Comparison of ENCODE assay signal across 1 cellular context in the genomic region with DNA sequence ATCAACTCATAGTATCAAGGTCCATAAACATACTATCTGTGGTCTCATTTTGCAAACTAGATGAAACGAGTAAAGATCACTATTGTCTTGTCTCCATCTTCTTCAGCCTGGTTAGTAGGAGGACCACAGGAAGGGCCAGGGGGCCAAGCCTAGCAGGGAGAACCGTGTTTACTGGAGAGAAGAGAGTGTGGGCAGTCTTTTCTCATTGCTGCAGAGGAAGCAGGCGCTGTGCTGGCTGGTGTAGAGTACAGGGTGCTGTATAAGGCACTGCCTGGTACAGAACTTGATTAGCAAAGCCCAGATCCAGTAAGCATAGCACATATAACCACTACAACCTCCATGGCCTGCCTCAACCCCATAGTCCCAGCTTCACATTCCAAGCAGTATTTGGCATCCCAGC.
TF ChIP-seq lines count a peak whose summit lies in the region.

No MANE protein-coding gene starts in this region.

TF ChIP-seq in GM12878, 131 proteins besides CTCF, POLR2A, EP300 and RAD21:
- TF ChIP-seq HDAC6 (IDR thresholded peaks at IDR 0.05; ENCODE audit: unreplicated experiment) = no peak
- no peak for TF ChIP-seq POU2F2 (IDR thresholded peaks at IDR 0.05; ENCODE audit: borderline replicate concordance, low read depth, low read length)
- no peak for TF ChIP-seq POLR2AphosphoS2 (IDR thresholded peaks at IDR 0.05; ENCODE audit: low read depth, low read length)
- TF ChIP-seq ZNF384 (IDR thresholded peaks at IDR 0.05; ENCODE audit: borderline replicate concordance, low read depth, low read length) = no peak
- TF ChIP-seq, protein P1, sequence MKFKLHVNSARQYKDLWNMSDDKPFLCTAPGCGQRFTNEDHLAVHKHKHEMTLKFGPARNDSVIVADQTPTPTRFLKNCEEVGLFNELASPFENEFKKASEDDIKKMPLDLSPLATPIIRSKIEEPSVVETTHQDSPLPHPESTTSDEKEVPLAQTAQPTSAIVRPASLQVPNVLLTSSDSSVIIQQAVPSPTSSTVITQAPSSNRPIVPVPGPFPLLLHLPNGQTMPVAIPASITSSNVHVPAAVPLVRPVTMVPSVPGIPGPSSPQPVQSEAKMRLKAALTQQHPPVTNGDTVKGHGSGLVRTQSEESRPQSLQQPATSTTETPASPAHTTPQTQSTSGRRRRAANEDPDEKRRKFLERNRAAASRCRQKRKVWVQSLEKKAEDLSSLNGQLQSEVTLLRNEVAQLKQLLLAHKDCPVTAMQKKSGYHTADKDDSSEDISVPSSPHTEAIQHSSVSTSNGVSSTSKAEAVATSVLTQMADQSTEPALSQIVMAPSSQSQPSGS (IDR thresholded peaks at IDR 0.05; ENCODE audit: low read length) = no peak
- no peak for TF ChIP-seq IRF4 (IDR thresholded peaks at IDR 0.05; ENCODE audit: low read depth, low read length)
- TF ChIP-seq NFYA (IDR thresholded peaks at IDR 0.05; ENCODE audit: borderline replicate concordance, low read depth, low read length) = no peak
- TF ChIP-seq CHD4 (IDR thresholded peaks at IDR 0.05) = no peak
- TF ChIP-seq, protein P2, sequence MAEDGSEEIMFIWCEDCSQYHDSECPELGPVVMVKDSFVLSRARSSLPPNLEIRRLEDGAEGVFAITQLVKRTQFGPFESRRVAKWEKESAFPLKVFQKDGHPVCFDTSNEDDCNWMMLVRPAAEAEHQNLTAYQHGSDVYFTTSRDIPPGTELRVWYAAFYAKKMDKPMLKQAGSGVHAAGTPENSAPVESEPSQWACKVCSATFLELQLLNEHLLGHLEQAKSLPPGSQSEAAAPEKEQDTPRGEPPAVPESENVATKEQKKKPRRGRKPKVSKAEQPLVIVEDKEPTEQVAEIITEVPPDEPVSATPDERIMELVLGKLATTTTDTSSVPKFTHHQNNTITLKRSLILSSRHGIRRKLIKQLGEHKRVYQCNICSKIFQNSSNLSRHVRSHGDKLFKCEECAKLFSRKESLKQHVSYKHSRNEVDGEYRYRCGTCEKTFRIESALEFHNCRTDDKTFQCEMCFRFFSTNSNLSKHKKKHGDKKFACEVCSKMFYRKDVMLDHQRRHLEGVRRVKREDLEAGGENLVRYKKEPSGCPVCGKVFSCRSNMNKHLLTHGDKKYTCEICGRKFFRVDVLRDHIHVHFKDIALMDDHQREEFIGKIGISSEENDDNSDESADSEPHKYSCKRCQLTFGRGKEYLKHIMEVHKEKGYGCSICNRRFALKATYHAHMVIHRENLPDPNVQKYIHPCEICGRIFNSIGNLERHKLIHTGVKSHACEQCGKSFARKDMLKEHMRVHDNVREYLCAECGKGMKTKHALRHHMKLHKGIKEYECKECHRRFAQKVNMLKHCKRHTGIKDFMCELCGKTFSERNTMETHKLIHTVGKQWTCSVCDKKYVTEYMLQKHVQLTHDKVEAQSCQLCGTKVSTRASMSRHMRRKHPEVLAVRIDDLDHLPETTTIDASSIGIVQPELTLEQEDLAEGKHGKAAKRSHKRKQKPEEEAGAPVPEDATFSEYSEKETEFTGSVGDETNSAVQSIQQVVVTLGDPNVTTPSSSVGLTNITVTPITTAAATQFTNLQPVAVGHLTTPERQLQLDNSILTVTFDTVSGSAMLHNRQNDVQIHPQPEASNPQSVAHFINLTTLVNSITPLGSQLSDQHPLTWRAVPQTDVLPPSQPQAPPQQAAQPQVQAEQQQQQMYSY (CRISPR knock-in tag; IDR thresholded peaks at IDR 0.05) = no peak
- TF ChIP-seq SMAD1 (IDR thresholded peaks at IDR 0.05; ENCODE audit: low read depth, partially characterized antibody) = no peak
- TF ChIP-seq, protein P3, sequence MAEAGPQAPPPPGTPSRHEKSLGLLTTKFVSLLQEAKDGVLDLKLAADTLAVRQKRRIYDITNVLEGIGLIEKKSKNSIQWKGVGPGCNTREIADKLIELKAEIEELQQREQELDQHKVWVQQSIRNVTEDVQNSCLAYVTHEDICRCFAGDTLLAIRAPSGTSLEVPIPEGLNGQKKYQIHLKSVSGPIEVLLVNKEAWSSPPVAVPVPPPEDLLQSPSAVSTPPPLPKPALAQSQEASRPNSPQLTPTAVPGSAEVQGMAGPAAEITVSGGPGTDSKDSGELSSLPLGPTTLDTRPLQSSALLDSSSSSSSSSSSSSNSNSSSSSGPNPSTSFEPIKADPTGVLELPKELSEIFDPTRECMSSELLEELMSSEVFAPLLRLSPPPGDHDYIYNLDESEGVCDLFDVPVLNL (IDR thresholded peaks at IDR 0.05; ENCODE audit: low read depth, low read length) = no peak
- no peak for TF ChIP-seq PML (IDR thresholded peaks at IDR 0.05; ENCODE audit: low read length)
- TF ChIP-seq, protein P4, sequence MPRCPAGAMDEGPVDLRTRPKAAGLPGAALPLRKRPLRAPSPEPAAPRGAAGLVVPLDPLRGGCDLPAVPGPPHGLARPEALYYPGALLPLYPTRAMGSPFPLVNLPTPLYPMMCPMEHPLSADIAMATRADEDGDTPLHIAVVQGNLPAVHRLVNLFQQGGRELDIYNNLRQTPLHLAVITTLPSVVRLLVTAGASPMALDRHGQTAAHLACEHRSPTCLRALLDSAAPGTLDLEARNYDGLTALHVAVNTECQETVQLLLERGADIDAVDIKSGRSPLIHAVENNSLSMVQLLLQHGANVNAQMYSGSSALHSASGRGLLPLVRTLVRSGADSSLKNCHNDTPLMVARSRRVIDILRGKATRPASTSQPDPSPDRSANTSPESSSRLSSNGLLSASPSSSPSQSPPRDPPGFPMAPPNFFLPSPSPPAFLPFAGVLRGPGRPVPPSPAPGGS (IDR thresholded peaks at IDR 0.05; ENCODE audit: borderline replicate concordance, insufficient read depth, low read depth, low read length, poor library complexity, severe bottlenecking) = no peak
- TF ChIP-seq KLF5 (IDR thresholded peaks at IDR 0.05; ENCODE audit: partially characterized antibody) = no peak
- TF ChIP-seq BRCA1 (IDR thresholded peaks at IDR 0.05; ENCODE audit: low read depth, low read length) = no peak
- TF ChIP-seq ZNF274 (IDR thresholded peaks at IDR 0.05; ENCODE audit: insufficient read depth, insufficient read length) = no peak
- TF ChIP-seq, protein P5, sequence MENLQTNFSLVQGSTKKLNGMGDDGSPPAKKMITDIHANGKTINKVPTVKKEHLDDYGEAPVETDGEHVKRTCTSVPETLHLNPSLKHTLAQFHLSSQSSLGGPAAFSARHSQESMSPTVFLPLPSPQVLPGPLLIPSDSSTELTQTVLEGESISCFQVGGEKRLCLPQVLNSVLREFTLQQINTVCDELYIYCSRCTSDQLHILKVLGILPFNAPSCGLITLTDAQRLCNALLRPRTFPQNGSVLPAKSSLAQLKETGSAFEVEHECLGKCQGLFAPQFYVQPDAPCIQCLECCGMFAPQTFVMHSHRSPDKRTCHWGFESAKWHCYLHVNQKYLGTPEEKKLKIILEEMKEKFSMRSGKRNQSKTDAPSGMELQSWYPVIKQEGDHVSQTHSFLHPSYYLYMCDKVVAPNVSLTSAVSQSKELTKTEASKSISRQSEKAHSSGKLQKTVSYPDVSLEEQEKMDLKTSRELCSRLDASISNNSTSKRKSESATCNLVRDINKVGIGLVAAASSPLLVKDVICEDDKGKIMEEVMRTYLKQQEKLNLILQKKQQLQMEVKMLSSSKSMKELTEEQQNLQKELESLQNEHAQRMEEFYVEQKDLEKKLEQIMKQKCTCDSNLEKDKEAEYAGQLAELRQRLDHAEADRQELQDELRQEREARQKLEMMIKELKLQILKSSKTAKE (IDR thresholded peaks at IDR 0.05; ENCODE audit: low read depth, poor library complexity, severe bottlenecking) = no peak
- no peak for TF ChIP-seq POLR2AphosphoS5 (IDR thresholded peaks at IDR 0.05; ENCODE audit: low read length)
- no peak for TF ChIP-seq MYC (IDR thresholded peaks at IDR 0.05; ENCODE audit: insufficient read depth, insufficient read length, insufficient replicate concordance, low read length, severe bottlenecking)
- no peak for TF ChIP-seq MEF2A (IDR thresholded peaks at IDR 0.05; ENCODE audit: insufficient read depth, low read depth, low read length)
